8 cellular contexts compared by ENCODE assay signal in genomic region chr16:83954577-83955016, GRCh38. TPM values are rescaled to one million over a fixed set of nuclear protein-coding genes. Genes with fewer than 3 reads are reported as not detected.
DNase-seq lines count a peak whose midpoint lies in the region; ATAC-seq and TF ChIP-seq lines count a peak whose summit lies in the region.

No MANE protein-coding gene starts in this region.

- 40% methylated on average over 5 of the region's 9 CpGs for WGBS in esophagus muscularis mucosa

- H4K20me1 ChIP-seq in OCI-LY3 (ENCODE audit: insufficient read depth, low read length) (no peaks in the 10 kb centered on the region), neural progenitor cell (ENCODE audit: low read depth) (no peaks in the 10 kb centered on the region)

- no peak for ATAC-seq in GM18909 (IDR thresholded peaks at IDR 0.05; ENCODE audit: poor library complexity, unreplicated experiment)

- H3K36me3 ChIP-seq in OCI-LY3 (replicated peaks; ENCODE audit: low read depth, low read length) (no peaks in the 10 kb centered on the region), esophagus muscularis mucosa (peaks cover 10 to 25% (median 20%) of the 10 kb centered on the region in 4 donors), neural progenitor cell (no peaks in the 10 kb centered on the region)

- H3K27me3 ChIP-seq in OCI-LY3 (ENCODE audit: low read depth, low read length) (peaks cover 13% of the 10 kb centered on the region; the same call in 1 of the 2 replicates), esophagus muscularis mucosa (no peaks in the 10 kb centered on the region), neural progenitor cell (peaks cover 20% of the 10 kb centered on the region)

- H3K27ac Mint-ChIP-seq in neural progenitor cell = peak overlapping the region; percentile 25

- H3K27ac ChIP-seq in OCI-LY3 (ENCODE audit: low read length) = no peak overlapping the region
- peak overlapping the region; percentile 93 to 97 (median 94) for H3K27ac ChIP-seq in esophagus muscularis mucosa (replicated peaks in 1 of 4)
- H3K27ac ChIP-seq in neural progenitor cell = no peak overlapping the region
- no peak overlapping the region for H3K27ac ChIP-seq in substantia nigra (ENCODE audit: low read depth, low read length, poor library complexity, severe bottlenecking)

- TF ChIP-seq POLR2A in esophagus muscularis mucosa (IDR thresholded peaks at IDR 0.05; ENCODE audit: low read depth) = no peak

- H3K36me3 Mint-ChIP-seq in neural progenitor cell = no peaks in the 10 kb centered on the region

- H3K9me3 ChIP-seq in OCI-LY3 (ENCODE audit: insufficient read depth, low read length) (no peaks in the 10 kb centered on the region), esophagus muscularis mucosa (no peaks in the 10 kb centered on the region), neural progenitor cell (ENCODE audit: low read depth) (no peaks in the 10 kb centered on the region)

- no peaks in the 10 kb centered on the region for H3K79me2 ChIP-seq in OCI-LY3 (ENCODE audit: low read length)
- H3K79me2 ChIP-seq in neural progenitor cell (ENCODE audit: low read depth) = no peaks in the 10 kb centered on the region

- H3K9ac ChIP-seq in OCI-LY3 (ENCODE audit: low read length) (no peak overlapping the region), neural progenitor cell (no peak overlapping the region)

- TF ChIP-seq EP300 in esophagus muscularis mucosa (IDR thresholded peaks at IDR 0.05) = no peak

- H3K4me1 Mint-ChIP-seq in neural progenitor cell = peaks cover 16% of the 10 kb centered on the region

- H3K27me3 Mint-ChIP-seq in neural progenitor cell (ENCODE audit: insufficient read depth, low read depth) = peaks cover 6% of the 10 kb centered on the region

- H3K4me3 ChIP-seq in OCI-LY3 (ENCODE audit: low read length) = no peak overlapping the region
- peak overlapping the region; percentile 67 to 75 (median 67) for H3K4me3 ChIP-seq in esophagus muscularis mucosa
- H3K4me3 ChIP-seq in neural progenitor cell = no peak overlapping the region

- peaks cover 7% of the 10 kb centered on the region for H3K9me3 Mint-ChIP-seq in neural progenitor cell

- no peak overlapping the region for H3K4me3 Mint-ChIP-seq in neural progenitor cell

- intact Hi-C loops in esophagus muscularis mucosa (cut with DNase I) = loop anchor here (5.0 to 10.0 kb wide), 3 partner anchors 57 to 230 kb away; partner anchors contain the start of genes MLYCD and TAF1C

- peaks cover 11% of the 10 kb centered on the region for H3F3A ChIP-seq in neural progenitor cell (ENCODE audit: low read depth)

- peak; percentile 80 for DNase-seq in CD1c-positive myeloid dendritic cell (ENCODE audit: extremely low spot score)
- no peak for DNase-seq in esophagus muscularis mucosa (ENCODE audit: extremely low spot score)
- no peak for DNase-seq in neural progenitor cell (ENCODE audit: low spot score)
- DNase-seq in OCI-M1 (lab: John Stamatoyannopoulos, UW) = no peak
- DNase-seq in activated CD8-positive, alpha-beta memory T cell treated with anti-CD3 and anti-CD28 coated beads, Interleukin-2, amount 50 U/mL, for 48 hours = no peak
- no peak for DNase-seq in substantia nigra (lab: John Stamatoyannopoulos, UW)

- H3K4me1 ChIP-seq in OCI-LY3 (ENCODE audit: low read length) (peaks cover 19% of the 10 kb centered on the region), esophagus muscularis mucosa (peaks cover 35 to 50% (median 46%) of the 10 kb centered on the region in 4 donors), neural progenitor cell (peaks cover 10% of the 10 kb centered on the region)

- no peak for TF ChIP-seq CTCF in OCI-LY3 (IDR thresholded peaks at IDR 0.05; ENCODE audit: low read depth, low read length)
- TF ChIP-seq CTCF in esophagus muscularis mucosa (IDR thresholded peaks at IDR 0.05) = no peak
- TF ChIP-seq CTCF in neural progenitor cell (IDR thresholded peaks at IDR 0.05) = no peak

- H2AFZ ChIP-seq in OCI-LY3 (ENCODE audit: low read depth, low read length) (no peak overlapping the region), neural progenitor cell (replicated peaks) (no peak overlapping the region)

- H3K4me2 ChIP-seq in OCI-LY3 (ENCODE audit: low read length) (peak overlapping the region; percentile 98), neural progenitor cell (no peak overlapping the region)

RNA-seq across cellular contexts. Expression of gene OSGIN1, which starts 1.6 kb away (rescaled TPM):
- 10 to 100 TPM in 3 of 4 donors, 1 to 10 TPM in 1; 7.1 to 17.6 (median 13.8) TPM for total RNA-seq in esophagus muscularis mucosa
- total RNA-seq in neural progenitor cell (ENCODE audit: low replicate concordance) = 0.77 TPM in 1 of 2 replicates, not detected in the other

RNA-seq across cellular contexts. Expression of gene NECAB2, which starts 13.4 kb away (rescaled TPM):
- total RNA-seq in esophagus muscularis mucosa = not detected
- 12.6 and 18.9 TPM in 2 replicates for total RNA-seq in neural progenitor cell (ENCODE audit: low replicate concordance)

RNA-seq across cellular contexts. Expression of gene MLYCD, which starts 55.7 kb away (rescaled TPM):
- total RNA-seq in esophagus muscularis mucosa = 10 to 100 TPM in 2 of 4 donors, 1 to 10 TPM in 2; 9.6 to 15.8 (median 12.3) TPM
- total RNA-seq in neural progenitor cell (ENCODE audit: low replicate concordance) = 2.5 and 3.3 TPM in 2 replicates

Comparison
In these comparisons a context has a peak if more than half of its experiments do, and no peak if none do; other contexts are left out.
1. H3K27ac ChIP-seq: peak in esophagus muscularis mucosa (4 of 4); none in OCI-LY3 (single experiment), neural progenitor cell (single experiment) and substantia nigra (single experiment).
2. H3K4me3 ChIP-seq: peak in esophagus muscularis mucosa (4 of 4); none in OCI-LY3 (single experiment) and neural progenitor cell (single experiment).